Comparison of ENCODE assay signal across 11 cellular contexts in genomic region chr1:201676061-201676644, GRCh38.
DNase-seq lines count a peak whose midpoint lies in the region; ATAC-seq and TF ChIP-seq lines count a peak whose summit lies in the region.
"Had no signal": no experiment of that assay in that cellular context is flagged by ENCODE, and none has a peak within 500 bp of the region (broad histone marks: within the 10 kb centered on the region; RNA-seq: fewer than 3 reads in every experiment).

No MANE protein-coding gene starts in this region.

- POLR2A ChIA-PET in activated CD8-positive, alpha-beta T cell treated with anti-CD3 and anti-CD28 coated beads for 36 hours (lab: Charles Lee), result no interaction called here

- peaks cover 0 to 41% (median 19%) of the 10 kb centered on the region in 4 donors for H3K4me1 ChIP-seq in tibial nerve

- 30 to 46% methylated on average over 6 to 7 of the region's 7 CpGs for WGBS in tibial nerve, 2 donors

- no peaks in the 10 kb centered on the region for H3K4me1 Mint-ChIP-seq in activated CD8-positive, alpha-beta T cell treated with anti-CD3 and anti-CD28 coated beads for 36 hours (ENCODE audit: low read depth)
- H3K4me1 Mint-ChIP-seq: activated naive CD4-positive, alpha-beta T cell treated with anti-CD3 and anti-CD28 coated beads, Interleukin-2, amount 10 ng/mL, durations not matched to agents 7 days and 5 days had no signal

- CTCF ChIA-PET in activated CD8-positive, alpha-beta T cell treated with anti-CD3 and anti-CD28 coated beads for 36 hours (lab: Charles Lee), result no interaction called here

- H3K9me3 Mint-ChIP-seq in activated CD8-positive, alpha-beta T cell treated with anti-CD3 and anti-CD28 coated beads for 36 hours, result no peaks in the 10 kb centered on the region
- H3K9me3 Mint-ChIP-seq: activated naive CD4-positive, alpha-beta T cell treated with anti-CD3 and anti-CD28 coated beads, Interleukin-2, amount 10 ng/mL, durations not matched to agents 7 days and 5 days had no signal

- no peak for TF ChIP-seq EP300 in tibial nerve (IDR thresholded peaks at IDR 0.05)

- DNase-seq in NCI-H524 (lab: John Stamatoyannopoulos, UW) (peak; percentile 50 to 58), NCI-H524 treated with DMSO at 0.1 percent for 48 hours (lab: John Stamatoyannopoulos, UW) (no peak), amniotic epithelial cell (ENCODE audit: low read depth) (peak; percentile 17), iPS-NIHi11 (ENCODE audit: low spot score) (peak; percentile 50), tibial nerve (ENCODE audit: low spot score in 2 of 2) (no peak), retina (no peak)
- no peak for DNase-seq in activated CD8-positive, alpha-beta T cell treated with anti-CD3 and anti-CD28 coated beads for 36 hours
- DNase-seq: 8988T; activated naive CD4-positive, alpha-beta T cell treated with anti-CD3 and anti-CD28 coated beads, Interleukin-2, amount 10 ng/mL, durations not matched to agents 7 days and 5 days had no signal

- H3K9me3 ChIP-seq in tibial nerve, result no peaks in the 10 kb centered on the region
- H3K9me3 ChIP-seq: SJSA1 had no signal

- H3K27me3 ChIP-seq in tibial nerve, result no peaks in the 10 kb centered on the region
- H3K27me3 ChIP-seq: SJSA1 had no signal

- peak overlapping the region in 3 of 4 donors; percentile 28 to 66 (median 62) for H3K27ac ChIP-seq in tibial nerve
- H3K27ac ChIP-seq: SJSA1 had no signal

- peaks cover 1% of the 10 kb centered on the region for H3K27me3 Mint-ChIP-seq in activated CD8-positive, alpha-beta T cell treated with anti-CD3 and anti-CD28 coated beads for 36 hours

- no peak for TF ChIP-seq CTCF in tibial nerve (IDR thresholded peaks at IDR 0.05)
- TF ChIP-seq CTCF in activated CD8-positive, alpha-beta T cell treated with anti-CD3 and anti-CD28 coated beads for 36 hours (IDR thresholded peaks at IDR 0.05), result no peak

- no peak overlapping the region for H3K4me3 Mint-ChIP-seq in activated CD8-positive, alpha-beta T cell treated with anti-CD3 and anti-CD28 coated beads for 36 hours
- H3K4me3 Mint-ChIP-seq: activated naive CD4-positive, alpha-beta T cell treated with anti-CD3 and anti-CD28 coated beads, Interleukin-2, amount 10 ng/mL, durations not matched to agents 7 days and 5 days had no signal

- TF ChIP-seq POLR2A in tibial nerve (IDR thresholded peaks at IDR 0.05), result no peak

- intact Hi-C loops in activated CD8-positive, alpha-beta T cell treated with anti-CD3 and anti-CD28 coated beads for 36 hours (cut with micrococcal nuclease), result no loop called here

- no peak overlapping the region for H3K27ac Mint-ChIP-seq in activated CD8-positive, alpha-beta T cell treated with anti-CD3 and anti-CD28 coated beads for 36 hours
- H3K27ac Mint-ChIP-seq: activated naive CD4-positive, alpha-beta T cell treated with anti-CD3 and anti-CD28 coated beads, Interleukin-2, amount 10 ng/mL, durations not matched to agents 7 days and 5 days had no signal

- no peak overlapping the region for H3K4me3 ChIP-seq in tibial nerve
- H3K4me3 ChIP-seq: SJSA1 had no signal

- no peaks in the 10 kb centered on the region for H3K36me3 Mint-ChIP-seq in activated CD8-positive, alpha-beta T cell treated with anti-CD3 and anti-CD28 coated beads for 36 hours (ENCODE audit: low read depth)
- H3K36me3 Mint-ChIP-seq: activated naive CD4-positive, alpha-beta T cell treated with anti-CD3 and anti-CD28 coated beads, Interleukin-2, amount 10 ng/mL, durations not matched to agents 7 days and 5 days had no signal

- H3K36me3 ChIP-seq in tibial nerve, result no peaks in the 10 kb centered on the region

- no peak for ATAC-seq in GM18873 (IDR thresholded peaks at IDR 0.05; ENCODE audit: low FRiP score, unreplicated experiment)
- ATAC-seq in activated CD8-positive, alpha-beta T cell treated with anti-CD3 and anti-CD28 coated beads for 36 hours, result no peak

Comparison
In these comparisons a context has a peak if more than half of its experiments do, and no peak if none do; other contexts are left out.
1. DNase-seq: peak in NCI-H524 (2 of 2), amniotic epithelial cell (single experiment) and iPS-NIHi11 (single experiment); none in NCI-H524 treated with DMSO at 0.1 percent for 48 hours (single experiment), tibial nerve (0 of 2), activated CD8-positive, alpha-beta T cell treated with anti-CD3 and anti-CD28 coated beads for 36 hours (single experiment) and retina (single experiment).